In genomic region chr2:236343400-236344161, GRCh38 we compare ENCODE assay signal across 8 cellular contexts.
DNase-seq lines count a peak whose midpoint lies in the region; ATAC-seq, FAIRE-seq and TF ChIP-seq lines count a peak whose summit lies in the region.

No MANE protein-coding gene starts in this region.

- peak; percentile 55; the same call in 1 of the 3 replicates for ATAC-seq in K562
- ATAC-seq in sciatic nerve: no peak

- no peak for TF ChIP-seq POLR2A in K562 (conservative IDR thresholded peaks at IDR 0.05)

- WGBS in K562 (ENCODE audit: insufficient coverage, low coverage, missing lambda C conversion rate): 0% methylated on average over 8 of the region's 10 CpGs

- intact Hi-C loops in K562 (cut with micrococcal nuclease): no loop called here
- intact Hi-C loops in sciatic nerve (cut with DNase I): no loop called here

- BruUV-seq in K562 (replicated peaks; lab: Mats Ljungman, UMichigan): no TSS peak

- TF ChIP-seq RAD21 in K562 (CRISPR knock-in tag; conservative IDR thresholded peaks at IDR 0.05 in 1 of 2, IDR thresholded peaks at IDR 0.05 in 1 of 2): peak; percentile 15 to 35; a peak in 1 of 4 replicates

- H3K36me3 ChIP-seq in K562 (ENCODE audit: control insufficient read depth, insufficient read depth, low read length): no peaks in the 10 kb centered on the region

- H3K27me3 ChIP-seq in K562 (ENCODE audit: control insufficient read depth in 2 of 2, insufficient read depth in 2 of 2, low read length in 2 of 2): peaks cover 0 to 29% of the 10 kb centered on the region in 2 experiments; a peak in 2 of 5 replicates

- no peak for TF ChIP-seq EP300 in K562 (IDR thresholded peaks at IDR 0.05; ENCODE audit: low read length)

- no peaks in the 10 kb centered on the region for H3K9me3 ChIP-seq in K562 (replicated peaks; ENCODE audit: control insufficient read depth, insufficient read depth, low read depth, low read length)

- no peak overlapping the region for H2AFZ ChIP-seq in K562 (ENCODE audit: low read depth, low read length)

- no peak overlapping the region for H3K9ac ChIP-seq in K562 (ENCODE audit: insufficient read depth in 1 of 2, low read depth in 2 of 2, low read length in 2 of 2)

- peak; percentile 48 to 70 (median 60); a peak in 5 of 6 replicates for TF ChIP-seq CTCF in K562 (IDR thresholded peaks at IDR 0.05 in 2 of 3, conservative IDR thresholded peaks at IDR 0.05 in 1 of 3; ENCODE audit: insufficient read depth in 2 of 3, low read depth in 1 of 3, low read length in 3 of 3)

- POLR2A ChIA-PET in K562 (lab: Yijun Ruan, JAX): no interaction called here

- peak; percentile 47 for DNase-seq in NCI-H146 (lab: John Stamatoyannopoulos, UW)
- DNase-seq in NCI-H146 treated with DMSO at 0.1 percent for 48 hours (lab: John Stamatoyannopoulos, UW; ENCODE audit: unreplicated experiment): no peak
- DNase-seq in LHCN-M2 (ENCODE audit: low read depth): peak; percentile 58
- peak; percentile 72 for DNase-seq in SIG-M5 treated with dmso at 0.1 percent for 504 hours (lab: John Stamatoyannopoulos, UW; ENCODE audit: unreplicated experiment)
- DNase-seq in K562 (ENCODE audit: extremely low read depth in 1 of 4, low spot score in 3 of 4): peak; percentile 37 to 57 (median 52)
- DNase-seq in iPS-NIHi7 (ENCODE audit: extremely low spot score): peak; percentile 82
- DNase-seq in stimulated activated CD4-positive, alpha-beta T cell treated with anti-CD3 and anti-CD28 coated beads, Interleukin-15, amount 100 ng/mL, for 24 hours: peak; percentile 60
- DNase-seq in sciatic nerve (ENCODE audit: low spot score): no peak

- H3K79me2 ChIP-seq in K562 (ENCODE audit: control insufficient read depth, insufficient read depth, low read length): no peaks in the 10 kb centered on the region

- no peak overlapping the region for H3K4me3 ChIP-seq in K562

- peak; percentile 83 for FAIRE-seq in K562 (lab: Jason Lieb, UNC)

- H3K9me1 ChIP-seq in K562 (ENCODE audit: control insufficient read depth, insufficient read depth, low read length): no peaks in the 10 kb centered on the region

- no peaks in the 10 kb centered on the region for H3K4me1 ChIP-seq in K562 (replicated peaks in 1 of 2; ENCODE audit: control insufficient read depth in 2 of 2, insufficient read depth in 2 of 2, low read length in 2 of 2)

- CTCF ChIA-PET in K562 (lab: Yijun Ruan, JAX; ENCODE audit: low intra/inter-chr PET ratio): no interaction called here

- H3K4me2 ChIP-seq in K562 (ENCODE audit: insufficient read depth, low read length): no peak overlapping the region

- H4K20me1 ChIP-seq in K562 (replicated peaks; ENCODE audit: control insufficient read depth, insufficient read depth, low read length): no peaks in the 10 kb centered on the region

- in situ Hi-C loops in K562 (cut with MboI): loop anchor here (10.0 kb wide), 1 partner anchor 711 kb away; no protein-coding TSS in a partner anchor

- no peak overlapping the region for H3K27ac ChIP-seq in K562 (ENCODE audit: extremely low read depth, low read depth, low read length)

TF ChIP-seq in K562, 482 proteins besides CTCF, POLR2A, EP300 and RAD21:
- TF ChIP-seq, protein P1, sequence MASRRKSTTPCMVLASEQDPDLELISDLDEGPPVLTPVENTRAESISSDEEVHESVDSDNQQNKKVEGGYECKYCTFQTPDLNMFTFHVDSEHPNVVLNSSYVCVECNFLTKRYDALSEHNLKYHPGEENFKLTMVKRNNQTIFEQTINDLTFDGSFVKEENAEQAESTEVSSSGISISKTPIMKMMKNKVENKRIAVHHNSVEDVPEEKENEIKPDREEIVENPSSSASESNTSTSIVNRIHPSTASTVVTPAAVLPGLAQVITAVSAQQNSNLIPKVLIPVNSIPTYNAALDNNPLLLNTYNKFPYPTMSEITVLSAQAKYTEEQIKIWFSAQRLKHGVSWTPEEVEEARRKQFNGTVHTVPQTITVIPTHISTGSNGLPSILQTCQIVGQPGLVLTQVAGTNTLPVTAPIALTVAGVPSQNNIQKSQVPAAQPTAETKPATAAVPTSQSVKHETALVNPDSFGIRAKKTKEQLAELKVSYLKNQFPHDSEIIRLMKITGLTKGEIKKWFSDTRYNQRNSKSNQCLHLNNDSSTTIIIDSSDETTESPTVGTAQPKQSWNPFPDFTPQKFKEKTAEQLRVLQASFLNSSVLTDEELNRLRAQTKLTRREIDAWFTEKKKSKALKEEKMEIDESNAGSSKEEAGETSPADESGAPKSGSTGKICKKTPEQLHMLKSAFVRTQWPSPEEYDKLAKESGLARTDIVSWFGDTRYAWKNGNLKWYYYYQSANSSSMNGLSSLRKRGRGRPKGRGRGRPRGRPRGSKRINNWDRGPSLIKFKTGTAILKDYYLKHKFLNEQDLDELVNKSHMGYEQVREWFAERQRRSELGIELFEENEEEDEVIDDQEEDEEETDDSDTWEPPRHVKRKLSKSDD (conservative IDR thresholded peaks at IDR 0.05; ENCODE audit: low read length): no peak
- TF ChIP-seq ZNF316 (IDR thresholded peaks at IDR 0.05): 0 out of 2 replicates have a peak, but pooled peaks have one; percentile 4
- TF ChIP-seq SMC3 (conservative IDR thresholded peaks at IDR 0.05; ENCODE audit: insufficient read depth, low read depth, low read length): 0 out of 2 replicates have a peak, but pooled peaks have one; percentile 38
- TF ChIP-seq ZNF239 (CRISPR knock-in tag; IDR thresholded peaks at IDR 0.05): peak; percentile 60
- no peak for TF ChIP-seq ZNF695 (CRISPR knock-in tag; IDR thresholded peaks at IDR 0.05)
TF ChIP-seq in K562: peak in this region for 3.

Comparison
In these comparisons a context has a peak if more than half of its experiments do, and no peak if none do; other contexts are left out.
1. DNase-seq: peak in NCI-H146 (single experiment), LHCN-M2 (single experiment), SIG-M5 treated with dmso at 0.1 percent for 504 hours (single experiment), K562 (4 of 4), iPS-NIHi7 (single experiment) and stimulated activated CD4-positive, alpha-beta T cell treated with anti-CD3 and anti-CD28 coated beads, Interleukin-15, amount 100 ng/mL, for 24 hours (single experiment); none in NCI-H146 treated with DMSO at 0.1 percent for 48 hours (single experiment) and sciatic nerve (single experiment).